16 cellular contexts compared by ENCODE assay signal in the genomic region with DNA sequence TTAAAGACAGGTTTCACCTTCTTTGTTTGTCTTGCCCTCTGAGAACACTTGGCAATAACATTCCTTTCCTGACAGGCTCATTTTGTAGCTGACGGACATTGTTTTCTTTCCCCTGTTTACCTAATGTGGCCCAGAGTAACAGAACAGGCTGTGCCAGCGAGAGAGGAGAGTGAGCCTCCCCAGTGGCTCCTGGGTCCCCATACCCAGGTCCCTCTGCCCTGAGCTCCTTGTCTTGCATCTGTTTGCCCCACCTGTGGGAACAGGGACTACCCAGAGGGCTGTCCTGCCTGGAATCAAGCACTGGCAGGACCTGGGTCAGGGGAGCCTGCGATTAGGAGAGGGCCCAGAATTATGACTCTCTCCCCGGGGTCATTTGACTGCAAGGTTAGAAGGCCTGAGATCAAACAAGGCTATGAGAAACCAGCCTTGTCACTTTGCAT.
DNase-seq lines count a peak whose midpoint lies in the region; ATAC-seq and TF ChIP-seq lines count a peak whose summit lies in the region.
"Had no signal": no experiment of that assay in that cellular context is flagged by ENCODE, and none has a peak within 500 bp of the region (broad histone marks: within the 10 kb centered on the region; RNA-seq: fewer than 3 reads in every experiment).

No MANE protein-coding gene starts in this region.

- WGBS in IMR-90 (ENCODE audit: extremely low coverage in 2 of 2, insufficient read length in 1 of 2), 2 experiments, result 60% methylated on average over 1 of the region's 4 CpGs; no CpG with 5 or more reads in 1 of the 2 experiments

- ATAC-seq in IMR-90 (ENCODE audit: low read depth), result no peak

- no peaks in the 10 kb centered on the region for H3K79me1 ChIP-seq in IMR-90 (ENCODE audit: low read depth in 1 of 2, low read length in 2 of 2)

- no peaks in the 10 kb centered on the region for H3K9me1 ChIP-seq in IMR-90 (ENCODE audit: insufficient read depth, low read length)

- peak overlapping the region; percentile 12; the same call in 1 of the 2 replicates for H2BK120ac ChIP-seq in IMR-90 (ENCODE audit: low read depth, low read length)

- H2AK9ac ChIP-seq in IMR-90 (replicated peaks; ENCODE audit: low read depth, low read length, poor library complexity), result no peak overlapping the region

- no peak overlapping the region for H3K18ac ChIP-seq in IMR-90 (ENCODE audit: low read depth, low read length)

- dilution Hi-C loops in IMR-90 (cut with HindIII; ENCODE audit: low sequenced_read_pairs, unreplicated experiment), result no loop called here

- no peak overlapping the region for H2AFZ ChIP-seq in IMR-90 (replicated peaks; ENCODE audit: low read length, poor library complexity)
- no peak overlapping the region for H2AFZ ChIP-seq in Karpas-422 (ENCODE audit: low read length)

- no peak overlapping the region for H4K5ac ChIP-seq in IMR-90 (ENCODE audit: low read depth, low read length)

- H3K4me3 ChIP-seq in IMR-90 (ENCODE audit: insufficient read depth, low read depth, low read length) (no peak overlapping the region), dorsolateral prefrontal cortex (no peak overlapping the region), subcutaneous abdominal adipose tissue (ENCODE audit: low read depth in 1 of 5, low read length in 5 of 5) (no peak overlapping the region), Karpas-422 (ENCODE audit: low read length) (no peak overlapping the region)

- no peak overlapping the region for H3K27ac ChIP-seq in IMR-90 (ENCODE audit: insufficient read depth, low read length)
- H3K27ac ChIP-seq in dorsolateral prefrontal cortex, result peak overlapping the region in 40 of 59 donors; percentile 10 to 80 (median 65)
- H3K27ac ChIP-seq in subcutaneous abdominal adipose tissue (ENCODE audit: low read depth, low read length), result peak overlapping the region; percentile 84
- H3K27ac ChIP-seq in Karpas-422 (ENCODE audit: low read length), result no peak overlapping the region

- in situ Hi-C loops in IMR-90 (cut with MboI; ENCODE audit: low sequenced_read_pairs), result loop anchor here (10.0 kb wide), 1 partner anchor 315 kb away; no protein-coding TSS in a partner anchor

- no peak overlapping the region; the same call in 2 of the 3 replicates for H2BK15ac ChIP-seq in IMR-90 (ENCODE audit: low read depth, low read length)

- POLR2A ChIA-PET in IMR-90 (lab: Charles Lee; ENCODE audit: unreplicated experiment), result no interaction called here

- H2BK5ac ChIP-seq in IMR-90 (ENCODE audit: low read depth, low read length, poor library complexity, severe bottlenecking), result no peak overlapping the region

- TF ChIP-seq RAD21 in IMR-90 (IDR thresholded peaks at IDR 0.05; ENCODE audit: low read length), result no peak

- no peaks in the 10 kb centered on the region for H3K9me2 ChIP-seq in Karpas-422 (replicated peaks; ENCODE audit: insufficient read depth, low read length)

- intact Hi-C loops in IMR-90 (cut with micrococcal nuclease) (no loop called here), dorsolateral prefrontal cortex (cut with DNase I) (no loop called here)

- H3K4me2 ChIP-seq in IMR-90 (ENCODE audit: low read depth, low read length) (no peak overlapping the region), Karpas-422 (ENCODE audit: low read depth, low read length, poor library complexity, severe bottlenecking) (no peak overlapping the region)

- peak overlapping the region; percentile 20; the same call in 1 of the 2 replicates for H2BK20ac ChIP-seq in IMR-90 (ENCODE audit: low read depth, low read length)

- no peaks in the 10 kb centered on the region for H3K36me3 ChIP-seq in IMR-90 (ENCODE audit: control insufficient read depth, insufficient read depth, low read length)
- H3K36me3 ChIP-seq in subcutaneous abdominal adipose tissue (ENCODE audit: control insufficient read depth in 5 of 5, insufficient read depth in 5 of 5, low read length in 5 of 5), result no peaks in the 10 kb centered on the region
- no peaks in the 10 kb centered on the region for H3K36me3 ChIP-seq in Karpas-422 (ENCODE audit: insufficient read depth, low read length)
- H3K36me3 ChIP-seq: neutrophil had no signal

- H3K14ac ChIP-seq in IMR-90 (replicated peaks; ENCODE audit: low read depth, low read length), result 0 out of 2 replicates have a peak overlapping the region, but pooled peaks have one; percentile 30

- H3K9ac ChIP-seq in IMR-90 (ENCODE audit: low read depth, low read length), result no peak overlapping the region
- peak overlapping the region in 2 of 5 donors; percentile 23 to 37 for H3K9ac ChIP-seq in subcutaneous abdominal adipose tissue (ENCODE audit: low read length in 5 of 5)
- no peak overlapping the region for H3K9ac ChIP-seq in Karpas-422 (ENCODE audit: low read length)

- CTCF ChIA-PET in IMR-90 (lab: Yijun Ruan, JAX), result no interaction called here

- TF ChIP-seq POLR2A in IMR-90 (IDR thresholded peaks at IDR 0.05; ENCODE audit: low read depth, low read length), result no peak

- H4K8ac ChIP-seq in IMR-90 (ENCODE audit: low read depth in 2 of 2, low read length in 2 of 2), result no peak overlapping the region

- H4K20me1 ChIP-seq in IMR-90 (ENCODE audit: insufficient read depth, low read length) (no peaks in the 10 kb centered on the region), Karpas-422 (ENCODE audit: insufficient read depth, low read depth, low read length) (peaks cover 6% of the 10 kb centered on the region; the same call in 1 of the 2 replicates)

- peak overlapping the region; percentile 26; the same call in 1 of the 2 replicates for H3K4ac ChIP-seq in IMR-90 (ENCODE audit: low read depth, low read length)

- H3K23ac ChIP-seq in IMR-90 (ENCODE audit: low read depth, low read length), result no peak overlapping the region

- no peak overlapping the region; the same call in none of the 2 replicates for H2AK5ac ChIP-seq in IMR-90 (ENCODE audit: low read depth, low read length)

- H3K79me2 ChIP-seq in Karpas-422 (ENCODE audit: low read length), result no peaks in the 10 kb centered on the region

- DNase-seq in IMR-90 (no peak), dorsolateral prefrontal cortex (no peak), lung microvascular endothelial cell (ENCODE audit: low read depth in 2 of 2) (peak; percentile 65 to 80), AG08396 (ENCODE audit: low spot score) (no peak), Karpas-422 (no peak), NCI-H2081 (lab: John Stamatoyannopoulos, UW) (no peak), activated gamma-delta T cell treated with Interleukin-2 at 50 U/mL for 16 hours (no peak)
- DNase-seq: activated CD4-positive, alpha-beta T cell treated with anti-CD3 and anti-CD28 coated beads for 48 hours; activated T-cell treated with anti-CD3 and anti-CD28 coated beads, Interleukin-2, amount 50 U/mL, for 24 hours; DND-41; NCI-H1436; NCI-H526; stimulated activated CD4-positive, alpha-beta T cell treated with anti-CD3 and anti-CD28 coated beads, Interleukin-15, amount 100 ng/mL, for 24 hours; T-helper 2 cell had no signal

- H3K27me3 ChIP-seq in IMR-90 (ENCODE audit: control insufficient read depth, insufficient read depth, low read length) (no peaks in the 10 kb centered on the region), dorsolateral prefrontal cortex (no peaks in the 10 kb centered on the region), subcutaneous abdominal adipose tissue (ENCODE audit: control insufficient read depth in 5 of 5, insufficient read depth in 4 of 5, low read length in 5 of 5) (no peaks in the 10 kb centered on the region), Karpas-422 (ENCODE audit: low read length) (no peaks in the 10 kb centered on the region)
- H3K27me3 ChIP-seq: neutrophil had no signal

- BruUV-seq in IMR-90 (replicated peaks; lab: Mats Ljungman, UMichigan), result no TSS peak

- H3K56ac ChIP-seq in IMR-90 (ENCODE audit: extremely low read depth, insufficient read depth, low read length), result no peak overlapping the region

- TF ChIP-seq CTCF in IMR-90 (conservative IDR thresholded peaks at IDR 0.05; ENCODE audit: low read depth, low read length) (no peak), dorsolateral prefrontal cortex (IDR thresholded peaks at IDR 0.05 in 54 of 56, conservative IDR thresholded peaks at IDR 0.05 in 2 of 56; ENCODE audit: low read depth in 1 of 56, partially characterized antibody in 56 of 56) (no peak)

- H3K4me1 ChIP-seq in IMR-90 (ENCODE audit: control insufficient read depth, insufficient read depth, low read length), result peaks cover 5% of the 10 kb centered on the region
- peaks cover 4 to 65% (median 39%) of the 10 kb centered on the region in 5 donors for H3K4me1 ChIP-seq in subcutaneous abdominal adipose tissue (ENCODE audit: control insufficient read depth in 5 of 5, insufficient read depth in 5 of 5, low read length in 5 of 5)
- H3K4me1 ChIP-seq in Karpas-422 (ENCODE audit: low read length), result no peaks in the 10 kb centered on the region

- H3K9me3 ChIP-seq in IMR-90 (ENCODE audit: control insufficient read depth, insufficient read depth, low read length), result peaks cover 3% of the 10 kb centered on the region; the same call in 1 of the 2 replicates
- no peaks in the 10 kb centered on the region for H3K9me3 ChIP-seq in subcutaneous abdominal adipose tissue (ENCODE audit: control insufficient read depth in 5 of 5, low read length in 5 of 5)
- H3K9me3 ChIP-seq in Karpas-422 (ENCODE audit: low read length), result no peaks in the 10 kb centered on the region
- H3K9me3 ChIP-seq: neutrophil had no signal

- no peak overlapping the region; the same call in 1 of the 2 replicates for H4K91ac ChIP-seq in IMR-90 (ENCODE audit: insufficient read depth, low read depth, low read length)

TF ChIP-seq in IMR-90, 13 proteins besides CTCF, POLR2A, EP300 and RAD21:
- TF ChIP-seq BHLHE40 (IDR thresholded peaks at IDR 0.05; ENCODE audit: low read depth, low read length), result no peak

Comparison
In these comparisons a context has a peak if more than half of its experiments do, and no peak if none do; other contexts are left out.
1. DNase-seq: peak in lung microvascular endothelial cell (2 of 2); none in IMR-90 (single experiment), dorsolateral prefrontal cortex (0 of 10), AG08396 (single experiment), Karpas-422 (single experiment), NCI-H2081 (0 of 2) and activated gamma-delta T cell treated with Interleukin-2 at 50 U/mL for 16 hours (single experiment).
2. H3K27ac ChIP-seq: peak in dorsolateral prefrontal cortex (40 of 59) and subcutaneous abdominal adipose tissue (single experiment); none in IMR-90 (single experiment) and Karpas-422 (single experiment).